Comparison of ENCODE assay signal across 16 cellular contexts in the genomic region with DNA sequence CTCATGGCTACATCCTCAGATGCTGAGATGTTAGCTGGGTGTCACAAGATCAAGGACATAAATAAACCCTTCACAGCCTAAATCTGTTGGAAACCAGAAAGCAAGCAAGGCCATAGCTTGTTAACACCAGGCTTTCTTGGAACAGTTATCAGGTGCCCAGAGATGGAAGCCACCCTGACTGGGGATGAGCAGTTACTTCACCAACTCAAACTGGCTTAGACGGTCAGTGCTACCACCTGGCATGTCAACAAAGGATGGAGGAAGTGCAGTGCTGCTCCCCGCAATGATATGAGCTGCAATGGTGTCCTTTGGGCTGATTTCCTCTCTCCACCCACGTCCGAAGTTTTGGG. TPM values are rescaled to one million over a fixed set of nuclear protein-coding genes. Genes with fewer than 3 reads are reported as not detected.
DNase-seq lines count a peak whose midpoint lies in the region; ATAC-seq and TF ChIP-seq lines count a peak whose summit lies in the region.
"Had no signal": no experiment of that assay in that cellular context is flagged by ENCODE, and none has a peak within 500 bp of the region (broad histone marks: within the 10 kb centered on the region; RNA-seq: fewer than 3 reads in every experiment).

No MANE protein-coding gene starts in this region.

- peaks cover 2% of the 10 kb centered on the region for H3K36me3 ChIP-seq in left ventricle myocardium inferior
- no peaks in the 10 kb centered on the region; the same call in 1 of the 2 replicates for H3K36me3 ChIP-seq in HAP-1 (replicated peaks)

- H3K27me3 ChIP-seq in left ventricle myocardium inferior (ENCODE audit: low read depth) (no peaks in the 10 kb centered on the region), HAP-1 (ENCODE audit: low read depth) (no peaks in the 10 kb centered on the region)

- H3K36me3 Mint-ChIP-seq in Calu3 (ENCODE audit: insufficient read depth, unreplicated experiment) (peaks cover 12% of the 10 kb centered on the region), memory B cell (peaks cover 13% of the 10 kb centered on the region)
- H3K36me3 Mint-ChIP-seq in stimulated activated effector memory CD8-positive, alpha-beta T cell treated with anti-CD3 and anti-CD28 coated beads, Interleukin-12 subunit alpha, Interleukin-12 subunit beta, amount 100 ng/mL, for 72 hours, result peaks cover 6% of the 10 kb centered on the region

- peak overlapping the region; percentile 87 for H3K27ac ChIP-seq in left ventricle myocardium inferior (replicated peaks)
- H3K27ac ChIP-seq: A549 had no signal

- H3K4me1 ChIP-seq in left ventricle myocardium inferior, result peaks cover 83% of the 10 kb centered on the region
- H3K4me1 ChIP-seq in HAP-1, result no peaks in the 10 kb centered on the region
- H3K4me1 ChIP-seq: A549 had no signal

- H3K27ac Mint-ChIP-seq in Calu3 (ENCODE audit: unreplicated experiment) (peak overlapping the region; percentile 0), memory B cell (peak overlapping the region; percentile 28)
- H3K27ac Mint-ChIP-seq in stimulated activated effector memory CD8-positive, alpha-beta T cell treated with anti-CD3 and anti-CD28 coated beads, Interleukin-12 subunit alpha, Interleukin-12 subunit beta, amount 100 ng/mL, for 72 hours, result peak overlapping the region; percentile 5
- H3K27ac Mint-ChIP-seq: H9, HFFc6 had no signal

- H3K9me3 Mint-ChIP-seq in Calu3 (ENCODE audit: low read depth, unreplicated experiment) (peaks cover 5% of the 10 kb centered on the region), memory B cell (no peaks in the 10 kb centered on the region)
- no peaks in the 10 kb centered on the region for H3K9me3 Mint-ChIP-seq in stimulated activated effector memory CD8-positive, alpha-beta T cell treated with anti-CD3 and anti-CD28 coated beads, Interleukin-12 subunit alpha, Interleukin-12 subunit beta, amount 100 ng/mL, for 72 hours
- H3K9me3 Mint-ChIP-seq: CD8-positive, alpha-beta memory T cell; H9; HFFc6 had no signal

- no peak for TF ChIP-seq CTCF in left ventricle myocardium inferior (IDR thresholded peaks at IDR 0.05; ENCODE audit: borderline replicate concordance)
- no peak for TF ChIP-seq CTCF in Calu3 (IDR thresholded peaks at IDR 0.05; ENCODE audit: unreplicated experiment)

- intact Hi-C loops in left ventricle myocardium inferior (cut with micrococcal nuclease) (no loop called here), Right ventricle myocardium inferior (cut with DNase I) (loop anchor here (10.0 kb wide), 1 partner anchor 117 kb away; a partner anchor contains a TSS), Calu3 (cut with micrococcal nuclease; ENCODE audit: unreplicated experiment) (no loop called here)

- H3K4me1 Mint-ChIP-seq in Calu3 (ENCODE audit: low read depth, unreplicated experiment) (peaks cover 24% of the 10 kb centered on the region), memory B cell (peaks cover 19% of the 10 kb centered on the region)
- H3K4me1 Mint-ChIP-seq in stimulated activated effector memory CD8-positive, alpha-beta T cell treated with anti-CD3 and anti-CD28 coated beads, Interleukin-12 subunit alpha, Interleukin-12 subunit beta, amount 100 ng/mL, for 72 hours, result peaks cover 9% of the 10 kb centered on the region

- in situ Hi-C loops in HAP-1 (cut with MboI; ENCODE audit: low sequenced_read_pairs), result no loop called here

- H3K27me3 Mint-ChIP-seq in Calu3 (ENCODE audit: unreplicated experiment), result no peaks in the 10 kb centered on the region
- no peaks in the 10 kb centered on the region for H3K27me3 Mint-ChIP-seq in memory B cell
- H3K27me3 Mint-ChIP-seq: CD8-positive, alpha-beta memory T cell had no signal

- H3K4me3 ChIP-seq in left ventricle myocardium inferior (no peak overlapping the region), HAP-1 (no peak overlapping the region)
- H3K4me3 ChIP-seq: A549 had no signal

- DNase-seq in left ventricle myocardium inferior (no peak), Right ventricle myocardium inferior (ENCODE audit: missing footprints) (no peak), Calu3 (no peak), memory B cell (ENCODE audit: low spot score in 2 of 2) (no peak), HAP-1 (ENCODE audit: low spot score in 2 of 2) (no peak)
- no peak for DNase-seq in stimulated activated effector memory CD8-positive, alpha-beta T cell treated with anti-CD3 and anti-CD28 coated beads, Interleukin-12 subunit alpha, Interleukin-12 subunit beta, amount 100 ng/mL, for 72 hours (ENCODE audit: low spot score in 2 of 2)
- DNase-seq in effector CD4-positive, alpha-beta T cell, result no peak
- DNase-seq: Caco-2; CD8-positive, alpha-beta memory T cell; DMS53; GF-D8; GOT3; H9; HFFc6 had no signal

- no peak for ATAC-seq in Right ventricle myocardium inferior
- no peak for ATAC-seq in memory B cell (ENCODE audit: low read depth)
- no peak for ATAC-seq in stimulated activated effector memory CD8-positive, alpha-beta T cell treated with anti-CD3 and anti-CD28 coated beads, Interleukin-12 subunit alpha, Interleukin-12 subunit beta, amount 100 ng/mL, for 72 hours
- ATAC-seq: A549 had no signal

- CTCF ChIA-PET in Calu3 (lab: Charles Lee), result no interaction called here

- BruUV-seq in Calu3 (replicated peaks; lab: Mats Ljungman, UMichigan), result no TSS peak

- H3K4me3 Mint-ChIP-seq in Calu3 (ENCODE audit: low read depth, unreplicated experiment) (no peak overlapping the region), memory B cell (no peak overlapping the region)
- no peak overlapping the region for H3K4me3 Mint-ChIP-seq in stimulated activated effector memory CD8-positive, alpha-beta T cell treated with anti-CD3 and anti-CD28 coated beads, Interleukin-12 subunit alpha, Interleukin-12 subunit beta, amount 100 ng/mL, for 72 hours
- H3K4me3 Mint-ChIP-seq: CD14-positive monocyte; CD8-positive, alpha-beta memory T cell; H9; HFFc6 had no signal

- H3K9me3 ChIP-seq in left ventricle myocardium inferior (replicated peaks), result no peaks in the 10 kb centered on the region
- no peaks in the 10 kb centered on the region for H3K9me3 ChIP-seq in HAP-1
- H3K9me3 ChIP-seq: A549, Caco-2 had no signal

RNA-seq across cellular contexts. Expression of a gene that starts 28.9 kb away (rescaled TPM):
- total RNA-seq in left ventricle myocardium inferior (27.1 TPM), Right ventricle myocardium inferior (20.7 TPM), Calu3 (2022) (59.2 and 68.6 TPM in 2 replicates)

RNA-seq across cellular contexts. Expression of a gene that starts 41.1 kb away (rescaled TPM):
- total RNA-seq in left ventricle myocardium inferior, result 46.7 TPM
- total RNA-seq in Right ventricle myocardium inferior, result 44.4 TPM
- 1,138 and 1,378 TPM in 2 replicates for total RNA-seq in Calu3 (2022)

Comparison
In these comparisons a context has a peak if more than half of its experiments do, and no peak if none do; other contexts are left out.
1. RNA of a gene that starts 41.1 kb away (total RNA-seq): 1,138 to 1,378 TPM in Calu3; 46.7 TPM in left ventricle myocardium inferior (single experiment) and 44.4 TPM in Right ventricle myocardium inferior (single experiment); every median in the first group is over 10 times any median in the second.
2. Peak in every context shown above with its lines, with median percentiles within 50 percentile points of each other: H3K27ac Mint-ChIP-seq.